Comparison of ENCODE assay signal across 2 cellular contexts in genomic region chr6:28634406-28634757, GRCh38.
TF ChIP-seq lines count a peak whose summit lies in the region.

No MANE protein-coding gene starts in this region.

TF ChIP-seq in H1, 55 proteins besides CTCF, POLR2A, EP300 and RAD21 (continued from another document):
- no peak for TF ChIP-seq EGR1 (IDR thresholded peaks at IDR 0.05; ENCODE audit: borderline replicate concordance, low read depth, low read length)
- no peak for TF ChIP-seq NANOG (IDR thresholded peaks at IDR 0.05; ENCODE audit: insufficient read depth, low read depth, low read length, poor library complexity, severe bottlenecking)
- no peak for TF ChIP-seq SRF (IDR thresholded peaks at IDR 0.05; ENCODE audit: low read depth, low read length)
- TF ChIP-seq CREB1 (IDR thresholded peaks at IDR 0.05): no peak
- TF ChIP-seq PHF8 (conservative IDR thresholded peaks at IDR 0.05; ENCODE audit: low read depth, low read length): no peak
- no peak for TF ChIP-seq TEAD4 (IDR thresholded peaks at IDR 0.05; ENCODE audit: low read depth, low read length)
- TF ChIP-seq RFX5 (IDR thresholded peaks at IDR 0.05; ENCODE audit: borderline replicate concordance, low read depth, low read length): no peak
- no peak for TF ChIP-seq GTF2F1 (IDR thresholded peaks at IDR 0.05; ENCODE audit: borderline replicate concordance, low read depth, low read length)
- no peak for TF ChIP-seq CEBPB (IDR thresholded peaks at IDR 0.05; ENCODE audit: low read depth, low read length)
- no peak for TF ChIP-seq BCL11A (IDR thresholded peaks at IDR 0.05; ENCODE audit: low read depth in 2 of 2, low read length in 2 of 2)
- TF ChIP-seq BRCA1 (IDR thresholded peaks at IDR 0.05; ENCODE audit: low read depth, low read length): no peak
- no peak for TF ChIP-seq CBX8 (IDR thresholded peaks at IDR 0.05; ENCODE audit: borderline replicate concordance, low read depth, low read length)
- TF ChIP-seq E2F6 (IDR thresholded peaks at IDR 0.05): no peak
- TF ChIP-seq TBP (IDR thresholded peaks at IDR 0.05; ENCODE audit: low read depth, low read length): no peak
- no peak for TF ChIP-seq HDAC2 (IDR thresholded peaks at IDR 0.05; ENCODE audit: borderline replicate concordance in 1 of 2, low read depth in 2 of 2, low read length in 2 of 2)

TF ChIP-seq in neural cell, 6 proteins besides CTCF, POLR2A, EP300 and RAD21 (continued from another document):
- no peak for TF ChIP-seq MXI1 (conservative IDR thresholded peaks at IDR 0.05; ENCODE audit: poor library complexity, severe bottlenecking)
- TF ChIP-seq POLR2AphosphoS5 (IDR thresholded peaks at IDR 0.05): no peak
- no peak for TF ChIP-seq SMC3 (conservative IDR thresholded peaks at IDR 0.05; ENCODE audit: poor library complexity)
- no peak for TF ChIP-seq REST (IDR thresholded peaks at IDR 0.05; ENCODE audit: borderline replicate concordance)
TF ChIP-seq in neural cell: peak in this region for 0.
